16 cellular contexts compared by ENCODE assay signal in the genomic region with DNA sequence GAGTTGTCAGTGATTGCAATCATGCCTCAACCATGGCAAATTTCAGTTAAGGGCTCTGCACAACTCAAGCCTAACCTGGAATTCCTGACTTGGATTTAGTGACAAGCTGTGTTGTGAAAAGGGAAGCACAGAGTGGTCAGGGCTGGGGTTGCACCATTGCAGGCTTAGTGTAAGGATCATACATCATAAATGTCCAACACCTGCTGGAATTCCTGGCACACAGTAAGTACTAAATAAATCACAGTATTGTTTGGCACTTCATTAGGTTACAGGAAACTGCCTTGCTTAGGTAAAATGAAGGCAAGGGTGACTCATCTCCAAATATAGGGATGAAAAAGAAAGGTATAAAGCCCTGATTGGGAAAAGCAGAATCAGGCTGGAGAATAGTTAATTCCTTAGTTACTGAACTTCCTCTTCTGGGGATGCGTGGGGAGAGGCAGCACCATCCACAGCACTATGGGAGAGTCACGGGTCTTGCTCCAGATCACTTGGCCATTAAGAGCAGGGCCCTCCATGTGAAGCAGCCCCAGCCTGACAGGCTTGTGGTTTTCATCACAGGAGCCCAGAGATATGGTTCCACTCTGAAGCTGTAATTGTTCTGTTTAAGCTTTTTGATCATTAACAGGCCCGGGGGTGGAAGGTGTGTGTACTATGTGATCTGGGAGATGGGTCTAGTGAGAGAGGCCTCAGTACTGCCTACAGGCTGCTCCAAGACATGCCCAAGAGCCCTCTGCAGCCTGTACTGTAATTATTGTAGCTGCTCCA. TPM values are rescaled to one million over a fixed set of nuclear protein-coding genes. Genes with fewer than 3 reads are reported as not detected.
"Had no signal": no experiment of that assay in that cellular context is flagged by ENCODE, and none has a peak within 500 bp of the region (broad histone marks: within the 10 kb centered on the region; RNA-seq: fewer than 3 reads in every experiment).

No MANE protein-coding gene starts in this region.

- H3K27me3 ChIP-seq: brain microvascular endothelial cell had no signal

- ATAC-seq: activated CD8-positive, alpha-beta memory T cell treated with anti-CD3 and anti-CD28 coated beads, Interleukin-2, amount 10 ng/mL, durations not matched to agents 7 days and 5 days; activated T-cell treated with anti-CD3 and anti-CD28 coated beads, Interleukin-2, amount 50 U/mL, for 4 hours; left cardiac atrium; lower lobe of right lung; right cardiac atrium; stimulated activated memory B cell treated with anti-CD40 and anti-IgM and Interleukin-4, amounts not matched to agents 10 μg/mL and 1 μg/mL and 100 μg/mL, for 72 hours had no signal

- H3K9me3 ChIP-seq: lower lobe of right lung, tibial artery had no signal

- DNase-seq: activated CD4-positive, alpha-beta T cell treated with anti-CD3 and anti-CD28 coated beads, Interleukin-2, amount 50 U/mL, for 4 hours; activated CD8-positive, alpha-beta memory T cell treated with anti-CD3 and anti-CD28 coated beads, Interleukin-2, amount 10 ng/mL, durations not matched to agents 7 days and 5 days; activated effector memory CD4-positive, alpha-beta T cell treated with anti-CD3 and anti-CD28 coated beads, Interleukin-2, amount 50 U/mL, for 16 hours; activated naive CD8-positive, alpha-beta T cell treated with anti-CD3 and anti-CD28 coated beads for 36 hours; activated T-cell treated with anti-CD3 and anti-CD28 coated beads, Interleukin-2, amount 50 U/mL, for 4 hours; brain microvascular endothelial cell; dermis blood vessel endothelial cell; endodermal cell; erythroblast; left cardiac atrium; lower lobe of right lung; naive B cell; posterior cingulate gyrus; right cardiac atrium; tibial artery had no signal

- H3K36me3 ChIP-seq: brain microvascular endothelial cell, lower lobe of right lung, tibial artery had no signal

- H3K4me3 ChIP-seq: lower lobe of right lung, tibial artery had no signal

- H3K27ac ChIP-seq: brain microvascular endothelial cell, lower lobe of right lung, tibial artery had no signal

- H3K4me1 ChIP-seq: lower lobe of right lung, tibial artery had no signal

RNA-seq across cellular contexts. Expression of a gene that starts 39.7 kb away (rescaled TPM):
- total RNA-seq: activated CD8-positive, alpha-beta memory T cell treated with anti-CD3 and anti-CD28 coated beads, Interleukin-2, amount 10 ng/mL, durations not matched to agents 7 days and 5 days had no signal
